15 cellular contexts compared by ENCODE assay signal in genomic region chr5:68544091-68544655, GRCh38.
DNase-seq lines count a peak whose midpoint lies in the region; ATAC-seq and TF ChIP-seq lines count a peak whose summit lies in the region.
"Had no signal": no experiment of that assay in that cellular context is flagged by ENCODE, and none has a peak within 500 bp of the region (broad histone marks: within the 10 kb centered on the region; RNA-seq: fewer than 3 reads in every experiment).

No MANE protein-coding gene starts in this region.

- no peak overlapping the region for H3K9ac ChIP-seq in trophoblast cell (ENCODE audit: low read length)

- no peaks in the 10 kb centered on the region for H3K79me2 ChIP-seq in trophoblast cell (ENCODE audit: control insufficient read depth, insufficient read depth, low read length, poor library complexity)

- TF ChIP-seq CTCF in 22Rv1 (IDR thresholded peaks at IDR 0.05) = no peak
- no peak for TF ChIP-seq CTCF in RWPE2 (IDR thresholded peaks at IDR 0.05; ENCODE audit: poor library complexity, severe bottlenecking)
- TF ChIP-seq CTCF in foreskin keratinocyte (conservative IDR thresholded peaks at IDR 0.05) = no peak

- no peak overlapping the region for H2BK12ac ChIP-seq in trophoblast cell (ENCODE audit: low read length)

- DNase-seq in RWPE2 (ENCODE audit: low spot score) (no peak), foreskin keratinocyte (peak; percentile 38 to 69), trophoblast cell (no peak), NCI-H510A (lab: John Stamatoyannopoulos, UW) (no peak), DMS 273 treated with DMSO at 0.1 percent for 48 hours (lab: John Stamatoyannopoulos, UW) (no peak), DMS53 (lab: John Stamatoyannopoulos, UW) (no peak)
- DNase-seq: CD8-positive, alpha-beta memory T cell; DND-41; KBM-7; NCI-H1436; NCI-H2171; NCI-H446; PC-9 had no signal

- H3K4me2 ChIP-seq in trophoblast cell (ENCODE audit: low read length) = no peak overlapping the region
- H3K4me2 ChIP-seq: PC-9 had no signal

- H3K4ac ChIP-seq in trophoblast cell (ENCODE audit: low read depth, low read length) = no peak overlapping the region

- H3K9me3 ChIP-seq in RWPE2 (ENCODE audit: severe bottlenecking) = no peaks in the 10 kb centered on the region
- H3K9me3 ChIP-seq in trophoblast cell (ENCODE audit: insufficient read depth, low read depth, low read length) = no peaks in the 10 kb centered on the region

- no peak overlapping the region for H4K8ac ChIP-seq in trophoblast cell (ENCODE audit: low read depth, low read length)

- H2AFZ ChIP-seq in trophoblast cell (ENCODE audit: insufficient read depth, low read length, poor library complexity) = no peak overlapping the region
- H2AFZ ChIP-seq: PC-9 had no signal

- WGBS in trophoblast cell (ENCODE audit: extremely low coverage, insufficient coverage, insufficient read length) = no CpG with 5 or more reads among the region's 8 CpGs

- H3K23ac ChIP-seq in trophoblast cell (ENCODE audit: low read length) = no peak overlapping the region

- H3K79me1 ChIP-seq in trophoblast cell (ENCODE audit: low read length) = peaks cover 2% of the 10 kb centered on the region

- peak; percentile 5; the same call in 2 of the 3 replicates for ATAC-seq in RWPE2 (ENCODE audit: low read depth)
- ATAC-seq in foreskin keratinocyte = peak; percentile 12
- ATAC-seq in HG02981 (IDR thresholded peaks at IDR 0.05; ENCODE audit: unreplicated experiment) = no peak

- no peak overlapping the region for H2BK5ac ChIP-seq in trophoblast cell (ENCODE audit: low read depth, low read length, poor library complexity)

- H3K36me3 ChIP-seq in RWPE2 (ENCODE audit: low read depth) (no peaks in the 10 kb centered on the region), trophoblast cell (ENCODE audit: control insufficient read depth in 1 of 2, insufficient read depth in 2 of 2, low read length in 2 of 2) (no peaks in the 10 kb centered on the region)

- H3K14ac ChIP-seq in trophoblast cell (ENCODE audit: low read length) = no peak overlapping the region

- H3K27me3 ChIP-seq in RWPE2 (ENCODE audit: insufficient read depth, poor library complexity, severe bottlenecking) (no peaks in the 10 kb centered on the region), foreskin keratinocyte (peaks cover 3% of the 10 kb centered on the region), trophoblast cell (ENCODE audit: insufficient read depth, low read length) (no peaks in the 10 kb centered on the region)

- no peak overlapping the region for H4K12ac ChIP-seq in trophoblast cell (ENCODE audit: low read depth, low read length)

- peak overlapping the region; percentile 11 for H2BK120ac ChIP-seq in trophoblast cell (ENCODE audit: insufficient read depth, low read length, poor library complexity)

- H3K27ac ChIP-seq in 22Rv1 = peak overlapping the region; percentile 44
- peak overlapping the region; percentile 41 for H3K27ac ChIP-seq in RWPE2 (ENCODE audit: poor library complexity, severe bottlenecking)
- no peak overlapping the region for H3K27ac ChIP-seq in foreskin keratinocyte
- H3K27ac ChIP-seq in trophoblast cell (ENCODE audit: low read depth, low read length) = no peak overlapping the region
- H3K27ac ChIP-seq: PC-9 had no signal

- H3K18ac ChIP-seq in trophoblast cell (ENCODE audit: low read length) = no peak overlapping the region

- peaks cover 42% of the 10 kb centered on the region for H3K4me1 ChIP-seq in RWPE2 (ENCODE audit: insufficient read depth, poor library complexity, severe bottlenecking)
- H3K4me1 ChIP-seq in foreskin keratinocyte = peaks cover 36% of the 10 kb centered on the region
- H3K4me1 ChIP-seq in trophoblast cell (ENCODE audit: control insufficient read depth in 1 of 2, insufficient read depth in 2 of 2, low read length in 2 of 2) = peaks cover 0 to 9% of the 10 kb centered on the region in 2 experiments

- no peak overlapping the region for H3K4me3 ChIP-seq in RWPE2 (ENCODE audit: severe bottlenecking)
- H3K4me3 ChIP-seq in trophoblast cell (ENCODE audit: low read depth, low read length) = no peak overlapping the region
- H3K4me3 ChIP-seq: PC-9 had no signal

- H2AK5ac ChIP-seq in trophoblast cell (ENCODE audit: low read length) = no peak overlapping the region

- no peak overlapping the region for H4K91ac ChIP-seq in trophoblast cell (ENCODE audit: low read depth, low read length)

Comparison
In these comparisons a context has a peak if more than half of its experiments do, and no peak if none do; other contexts are left out.
1. H3K27ac ChIP-seq: peak in 22Rv1 (single experiment) and RWPE2 (single experiment); none in foreskin keratinocyte (single experiment) and trophoblast cell (single experiment).
2. DNase-seq: peak in foreskin keratinocyte (2 of 2); none in RWPE2 (single experiment), trophoblast cell (0 of 2), NCI-H510A (single experiment), DMS 273 treated with DMSO at 0.1 percent for 48 hours (single experiment) and DMS53 (single experiment).